8 cellular contexts compared by ENCODE assay signal in genomic region chr16:57735755-57736418, GRCh38. TPM values are rescaled to one million over a fixed set of nuclear protein-coding genes. Genes with fewer than 3 reads are reported as not detected.
DNase-seq lines count a peak whose midpoint lies in the region; ATAC-seq and TF ChIP-seq lines count a peak whose summit lies in the region.

A gene with protein sequence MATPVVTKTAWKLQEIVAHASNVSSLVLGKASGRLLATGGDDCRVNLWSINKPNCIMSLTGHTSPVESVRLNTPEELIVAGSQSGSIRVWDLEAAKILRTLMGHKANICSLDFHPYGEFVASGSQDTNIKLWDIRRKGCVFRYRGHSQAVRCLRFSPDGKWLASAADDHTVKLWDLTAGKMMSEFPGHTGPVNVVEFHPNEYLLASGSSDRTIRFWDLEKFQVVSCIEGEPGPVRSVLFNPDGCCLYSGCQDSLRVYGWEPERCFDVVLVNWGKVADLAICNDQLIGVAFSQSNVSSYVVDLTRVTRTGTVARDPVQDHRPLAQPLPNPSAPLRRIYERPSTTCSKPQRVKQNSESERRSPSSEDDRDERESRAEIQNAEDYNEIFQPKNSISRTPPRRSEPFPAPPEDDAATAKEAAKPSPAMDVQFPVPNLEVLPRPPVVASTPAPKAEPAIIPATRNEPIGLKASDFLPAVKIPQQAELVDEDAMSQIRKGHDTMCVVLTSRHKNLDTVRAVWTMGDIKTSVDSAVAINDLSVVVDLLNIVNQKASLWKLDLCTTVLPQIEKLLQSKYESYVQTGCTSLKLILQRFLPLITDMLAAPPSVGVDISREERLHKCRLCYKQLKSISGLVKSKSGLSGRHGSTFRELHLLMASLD (plus strand): TSS chr16:57735770. CDS start chr16:57737244, 1,474 bp downstream.

- intact Hi-C loops in body of pancreas (cut with DNase I) = no loop called here

- no peaks in the 10 kb centered on the region for H3K9me3 ChIP-seq in body of pancreas

- peak; percentile 30 for ATAC-seq in GM18498 (IDR thresholded peaks at IDR 0.05; ENCODE audit: unreplicated experiment)
- peak; percentile 28 for ATAC-seq in body of pancreas
- ATAC-seq in HG03025 (IDR thresholded peaks at IDR 0.05; ENCODE audit: low FRiP score, unreplicated experiment) = no peak

- H3K36me3 ChIP-seq in body of pancreas (replicated peaks in 1 of 2; ENCODE audit: insufficient read depth in 1 of 2, low read depth in 2 of 2) = no peaks in the 10 kb centered on the region

- no peak for TF ChIP-seq POLR2A in body of pancreas (IDR thresholded peaks at IDR 0.05)

- H3K27me3 ChIP-seq in body of pancreas = no peaks in the 10 kb centered on the region

- TF ChIP-seq CTCF in body of pancreas (IDR thresholded peaks at IDR 0.05) = no peak

- H3K4me3 ChIP-seq in Jurkat, Clone E6-1 (ENCODE audit: low read length) = peak within 1 kb of the TSS; percentile 92
- peak within 1 kb of the TSS; percentile 96 to 100 for H3K4me3 ChIP-seq in body of pancreas

- H3K4me1 ChIP-seq in body of pancreas = peaks cover 21% of the 10 kb centered on the region

- DNase-seq in Jurkat, Clone E6-1 (ENCODE audit: low read depth, low spot score) = no peak
- DNase-seq in body of pancreas (no peak), left kidney (ENCODE audit: low read depth, low spot score) (peak; percentile 63), HuH-7 (ENCODE audit: low spot score) (no peak)
- no peak for DNase-seq in stimulated activated naive CD4-positive, alpha-beta T cell (lab: John Stamatoyannopoulos, UW)

- H3K27ac ChIP-seq in body of pancreas (peak within 1 kb of the TSS; percentile 83 to 91 (median 88)), temporal lobe (ENCODE audit: low read depth, low read length) (peak within 1 kb of the TSS; percentile 90)

- WGBS in body of pancreas, 2 donors = 2% methylated on average over 31 to 35 of the region's 35 CpGs

RNA-seq across cellular contexts. Expression of the gene that starts here (rescaled TPM):
- 45.6 TPM for polyA plus RNA-seq in Jurkat, Clone E6-1 (2012; ENCODE audit: insufficient read depth, insufficient read length)
- total RNA-seq in body of pancreas (10 to 100 TPM; 13.7 to 14.2 TPM), temporal lobe (34.4 TPM)
